In genomic region chr10:69332278-69333010, GRCh38 we compare ENCODE assay signal across 12 cellular contexts. TPM values are rescaled to one million over a fixed set of nuclear protein-coding genes. Genes with fewer than 3 reads are reported as not detected.
DNase-seq lines count a peak whose midpoint lies in the region; ATAC-seq and TF ChIP-seq lines count a peak whose summit lies in the region.
"Had no signal": no experiment of that assay in that cellular context is flagged by ENCODE, and none has a peak within 500 bp of the region (broad histone marks: within the 10 kb centered on the region; RNA-seq: fewer than 3 reads in every experiment).

No MANE protein-coding gene starts in this region.

- H3K9me3 ChIP-seq in heart right ventricle, result no peaks in the 10 kb centered on the region
- no peaks in the 10 kb centered on the region for H3K9me3 ChIP-seq in mesodermal cell (ENCODE audit: control insufficient read depth, low read length)
- no peaks in the 10 kb centered on the region for H3K9me3 ChIP-seq in aorta (ENCODE audit: control insufficient read depth, low read length)

- H3K27me3 Mint-ChIP-seq in chondrocyte (ENCODE audit: low read depth), result no peaks in the 10 kb centered on the region

- peak overlapping the region; percentile 92 for H3K27ac Mint-ChIP-seq in chondrocyte (ENCODE audit: unreplicated experiment)

- intact Hi-C loops in heart right ventricle (cut with DNase I) (loop anchor here in 1 of 10 donors (5.0 kb wide), 1 partner anchor 45 kb away; no protein-coding TSS in a partner anchor), cardiac septum (cut with DNase I) (no loop called here), aorta (cut with DNase I) (loop anchor here in 1 of 2 donors (2.0 kb wide), 1 partner anchor 30 kb away; no protein-coding TSS in a partner anchor)

- peaks cover 2% of the 10 kb centered on the region for H3K36me3 Mint-ChIP-seq in chondrocyte (ENCODE audit: low read depth)

- no peak for DNase-seq in heart right ventricle
- no peak for DNase-seq in cardiac septum (ENCODE audit: low spot score)
- no peak for DNase-seq in chondrocyte (ENCODE audit: low spot score)
- no peak for DNase-seq in aorta
- no peak for DNase-seq in activated CD4-positive, CD25-positive, alpha-beta regulatory T cell treated with anti-CD3 and anti-CD28 coated beads, Interleukin-2, amount 50 U/mL, for 72 hours
- DNase-seq in SK-N-DZ (ENCODE audit: low spot score), result no peak
- DNase-seq: activated CD4-positive, alpha-beta T cell treated with anti-CD3 and anti-CD28 coated beads for 48 hours; hippocampal formation; NCI-H1092 had no signal

- TF ChIP-seq CTCF in heart right ventricle (IDR thresholded peaks at IDR 0.05) (no peak), chondrocyte (IDR thresholded peaks at IDR 0.05) (no peak)

- H3K36me3 ChIP-seq in heart right ventricle (peaks cover 0 to 26% (median 0%) of the 10 kb centered on the region in 9 donors), mesodermal cell (ENCODE audit: control insufficient read depth, insufficient read depth, low read length) (peaks cover 22% of the 10 kb centered on the region), aorta (ENCODE audit: control insufficient read depth in 1 of 2, insufficient read depth in 2 of 2, low read length in 1 of 2) (no peaks in the 10 kb centered on the region)

- H3K4me1 ChIP-seq in heart right ventricle (peaks cover 40 to 100% (median 98%) of the 10 kb centered on the region in 9 donors), mesodermal cell (ENCODE audit: control insufficient read depth, insufficient read depth, low read length, poor library complexity, severe bottlenecking) (peaks cover 72% of the 10 kb centered on the region), aorta (ENCODE audit: control insufficient read depth in 1 of 2, insufficient read depth in 2 of 2, low read length in 2 of 2) (peaks cover 14 to 15% of the 10 kb centered on the region in 2 donors)

- 84 to 87% methylated on average over 9 of the region's 9 CpGs for WGBS in heart right ventricle, 2 donors
- 84 to 97% methylated on average over 6 to 7 of the region's 9 CpGs for WGBS in mesodermal cell (ENCODE audit: insufficient coverage in 2 of 2), 2 experiments
- WGBS in aorta, 2 donors, result 73 to 75% methylated on average over 9 of the region's 9 CpGs

- H3K27me3 ChIP-seq in heart right ventricle (no peaks in the 10 kb centered on the region), aorta (ENCODE audit: control insufficient read depth in 1 of 2, insufficient read depth in 2 of 2, low read length in 1 of 2) (no peaks in the 10 kb centered on the region)

- ATAC-seq in heart right ventricle, result no peak
- no peak for ATAC-seq in aorta (ENCODE audit: low FRiP score)
- ATAC-seq in GM21717 (IDR thresholded peaks at IDR 0.05; ENCODE audit: unreplicated experiment), result no peak
- ATAC-seq: GM12878 had no signal

- peak overlapping the region; percentile 76 to 89 (median 84) for H3K27ac ChIP-seq in heart right ventricle
- H3K27ac ChIP-seq in mesodermal cell (ENCODE audit: low read depth, low read length, severe bottlenecking), result peak overlapping the region; percentile 85
- peak overlapping the region; percentile 20 to 98 for H3K27ac ChIP-seq in aorta (ENCODE audit: low read depth in 1 of 2, low read length in 2 of 2)

- peaks cover 77% of the 10 kb centered on the region for H3K4me1 Mint-ChIP-seq in chondrocyte (ENCODE audit: low read depth)

- no peak overlapping the region for H3K4me3 ChIP-seq in heart right ventricle
- no peak overlapping the region for H3K4me3 ChIP-seq in mesodermal cell (ENCODE audit: extremely low read depth, insufficient read depth, low read length, poor library complexity, severe bottlenecking)
- no peak overlapping the region for H3K4me3 ChIP-seq in aorta (ENCODE audit: low read length in 2 of 2)
- H3K4me3 ChIP-seq: GM12878 had no signal

- H3K9me3 Mint-ChIP-seq in chondrocyte (ENCODE audit: low read depth), result no peaks in the 10 kb centered on the region

- no peak overlapping the region for H3K4me3 Mint-ChIP-seq in chondrocyte (ENCODE audit: unreplicated experiment)

RNA-seq across cellular contexts. Expression of gene HK1, which starts 54.1 kb away (rescaled TPM):
- 100 to 1,000 TPM; 178 to 322 (median 239) TPM for total RNA-seq in heart right ventricle
- 100 to 1,000 TPM in 1 of 2 donors, 10 to 100 TPM in 1; 51.9 to 161 TPM for polyA plus RNA-seq in heart right ventricle
- 315 TPM for total RNA-seq in cardiac septum
- 95.5 to 110 TPM (median 103 TPM) in 3 replicates for total RNA-seq in chondrocyte
- 124 TPM for polyA plus RNA-seq in mesodermal cell (2013, experiment 1 of 2)
- 105 TPM for polyA plus RNA-seq in mesodermal cell (2013, experiment 2 of 2)
- 100 to 1,000 TPM; 117 to 133 TPM for total RNA-seq in aorta
- 10 to 100 TPM; 41.7 to 67.6 TPM for polyA plus RNA-seq in aorta
- polyA plus RNA-seq in SK-N-DZ (2014; cell fraction: cytosol; rRNA removed), result 29.0 and 30.3 TPM in 2 replicates
- 16.1 and 17.1 TPM in 2 replicates for polyA plus RNA-seq in SK-N-DZ (2014; cell fraction: nucleus; rRNA removed)
